ENCODE assay signal across 20 cellular contexts in genomic region chr3:184231671-184232070, GRCh38. TPM values are rescaled to one million over a fixed set of nuclear protein-coding genes. Genes with fewer than 3 reads are reported as not detected.
A peak's percentile ranks its signal among the peaks of the same experiment; 100 is the strongest.
DNase-seq lines count a peak whose midpoint lies in the region; ATAC-seq and TF ChIP-seq lines count a peak whose summit lies in the region.
"Had no signal": no experiment of that assay in that cellular context is flagged by ENCODE, and none has a peak within 500 bp of the region (broad histone marks: within the 10 kb centered on the region; RNA-seq: fewer than 3 reads in every experiment).

No MANE protein-coding gene starts in this region.

- H3K27ac Mint-ChIP-seq in T-helper 1 cell treated with Interleukin-12 subunit alpha and Interleukin-12 subunit beta and Interleukin-4 antibody, amounts not matched to agents 30 μg/mL and 1 μg/mL, for 36 hours = no peak overlapping the region
- H3K27ac Mint-ChIP-seq in nephron = no peak overlapping the region

- H3K4me1 ChIP-seq in right cardiac atrium (ENCODE audit: control insufficient read depth, insufficient read depth, low read length) = no peaks in the 10 kb centered on the region

- H3K27me3 Mint-ChIP-seq in T-helper 1 cell treated with Interleukin-12 subunit alpha and Interleukin-12 subunit beta and Interleukin-4 antibody, amounts not matched to agents 30 μg/mL and 1 μg/mL, for 36 hours (ENCODE audit: low read depth) = peaks cover 51% of the 10 kb centered on the region
- peaks cover 77% of the 10 kb centered on the region for H3K27me3 Mint-ChIP-seq in nephron (ENCODE audit: low read depth)

- no peaks in the 10 kb centered on the region for H3K9me3 Mint-ChIP-seq in T-helper 1 cell treated with Interleukin-12 subunit alpha and Interleukin-12 subunit beta and Interleukin-4 antibody, amounts not matched to agents 30 μg/mL and 1 μg/mL, for 36 hours
- no peaks in the 10 kb centered on the region for H3K9me3 Mint-ChIP-seq in nephron

- DNase-seq in T-helper 1 cell (no peak), DMS79 (lab: John Stamatoyannopoulos, UW) (peak; percentile 23), amniotic epithelial cell (ENCODE audit: low read depth) (peak; percentile 15), T1000 (lab: John Stamatoyannopoulos, UW) (no peak), glomerular visceral epithelial cell (ENCODE audit: extremely low spot score) (no peak), right cardiac atrium (no peak)
- DNase-seq: activated CD8-positive, alpha-beta memory T cell treated with anti-CD3 and anti-CD28 coated beads for 24 hours; amniotic stem cell; left cardiac atrium; NCI-H2029 treated with DMSO at 0.1 percent for 48 hours; NK-92 treated with Interleukin-12 subunit alpha and Interleukin-12 subunit beta, amount 100 ng/mL, for 24 hours; right lobe of liver; stimulated activated CD4-positive, alpha-beta T cell treated with anti-CD3 and anti-CD28 coated beads, Interleukin-4, amount 100 ng/mL, for 1 hour had no signal

- ATAC-seq in right cardiac atrium = no peak
- ATAC-seq: A549, left cardiac atrium, right lobe of liver, Right ventricle myocardium inferior had no signal

- H3K27me3 ChIP-seq in right cardiac atrium (ENCODE audit: control insufficient read depth, insufficient read depth) = no peaks in the 10 kb centered on the region

- intact Hi-C loops in right cardiac atrium (cut with DNase I) = loop anchor here in 1 of 4 donors (10.0 kb wide), 1 partner anchor 87 kb away; no protein-coding TSS in a partner anchor

- peak overlapping the region; percentile 57 for H3K4me3 Mint-ChIP-seq in T-helper 1 cell treated with Interleukin-12 subunit alpha and Interleukin-12 subunit beta and Interleukin-4 antibody, amounts not matched to agents 30 μg/mL and 1 μg/mL, for 36 hours
- H3K4me3 Mint-ChIP-seq in nephron = peak overlapping the region; percentile 64 to 74 (median 72)

- H3K4me1 Mint-ChIP-seq in T-helper 1 cell treated with Interleukin-12 subunit alpha and Interleukin-12 subunit beta and Interleukin-4 antibody, amounts not matched to agents 30 μg/mL and 1 μg/mL, for 36 hours (ENCODE audit: low read depth) = peaks cover 12% of the 10 kb centered on the region
- peaks cover 8% of the 10 kb centered on the region for H3K4me1 Mint-ChIP-seq in nephron

- no peak for TF ChIP-seq CTCF in nephron (IDR thresholded peaks at IDR 0.05; ENCODE audit: unreplicated experiment in 3 of 3)

- no peaks in the 10 kb centered on the region for H3K36me3 Mint-ChIP-seq in T-helper 1 cell treated with Interleukin-12 subunit alpha and Interleukin-12 subunit beta and Interleukin-4 antibody, amounts not matched to agents 30 μg/mL and 1 μg/mL, for 36 hours (ENCODE audit: low read depth)
- no peaks in the 10 kb centered on the region for H3K36me3 Mint-ChIP-seq in nephron (ENCODE audit: low read depth)

- no peak overlapping the region for H3K27ac ChIP-seq in right cardiac atrium (ENCODE audit: low read length)
- H3K27ac ChIP-seq: A549, coronary artery, esophagus muscularis mucosa, right lobe of liver, vagina had no signal

- H3K9me3 ChIP-seq in right cardiac atrium (ENCODE audit: control insufficient read depth, low read length) = no peaks in the 10 kb centered on the region
- H3K9me3 ChIP-seq: A549, esophagus muscularis mucosa, right lobe of liver, vagina had no signal

- no peak overlapping the region for H3K4me3 ChIP-seq in right cardiac atrium (ENCODE audit: low read length)
- H3K4me3 ChIP-seq: A549, coronary artery, right lobe of liver had no signal

- 64% methylated on average over 3 of the region's 3 CpGs for WGBS in right cardiac atrium

RNA-seq across cellular contexts. Expression of gene VWA5B2, which starts 2.3 kb away (rescaled TPM):
- total RNA-seq in right cardiac atrium = not detected
- 0.07 TPM for polyA plus RNA-seq in right cardiac atrium
- total RNA-seq: left cardiac atrium, Right ventricle myocardium inferior had no signal

RNA-seq across cellular contexts. Expression of gene ALG3, which starts 17.1 kb away (rescaled TPM):
- total RNA-seq in right cardiac atrium = 10 to 100 TPM; 17.3 to 23.3 (median 21.6) TPM
- 19.3 TPM for polyA plus RNA-seq in right cardiac atrium

RNA-seq across cellular contexts. Expression of gene EEF1AKMT4, which starts 17.8 kb away (rescaled TPM):
- total RNA-seq in right cardiac atrium = 1 to 10 TPM; 1.1 to 1.8 (median 1.3) TPM
- 1.7 TPM for polyA plus RNA-seq in right cardiac atrium

RNA-seq across cellular contexts. Expression of gene CAMK2N2, which starts 29.7 kb away (rescaled TPM):
- under 1 TPM in 1 of 4 donors, not detected in 3; 0.50 TPM for total RNA-seq in right cardiac atrium
- 0.07 TPM for polyA plus RNA-seq in right cardiac atrium
- total RNA-seq: esophagus muscularis mucosa, Right ventricle myocardium inferior, vagina had no signal

RNA-seq across cellular contexts. Expression of gene ECE2, which starts 44.2 kb away (rescaled TPM):
- 1 to 10 TPM; 1.2 to 6.6 (median 3.6) TPM for total RNA-seq in right cardiac atrium
- polyA plus RNA-seq in right cardiac atrium = 2.6 TPM
- total RNA-seq: right lobe of liver, Right ventricle myocardium inferior had no signal
- polyA plus RNA-seq: A549 had no signal

Comparison
In these comparisons a context has a peak if more than half of its experiments do, and no peak if none do; other contexts are left out.
1. DNase-seq: peak in DMS79 (single experiment) and amniotic epithelial cell (single experiment); none in T-helper 1 cell (0 of 5), T1000 (single experiment), glomerular visceral epithelial cell (single experiment) and right cardiac atrium (0 of 3).